19 cellular contexts compared by ENCODE assay signal in genomic region chr11:117412176-117412575, GRCh38.
"Had no signal": no experiment of that assay in that cellular context is flagged by ENCODE, and none has a peak within 500 bp of the region (broad histone marks: within the 10 kb centered on the region; RNA-seq: fewer than 3 reads in every experiment).

No MANE protein-coding gene starts in this region.

- H3K4me1 Mint-ChIP-seq: stimulated activated effector memory CD8-positive, alpha-beta T cell treated with anti-CD3 and anti-CD28 coated beads, Interleukin-12 subunit alpha, Interleukin-12 subunit beta, amount 100 ng/mL, for 72 hours had no signal

- H3K9me3 Mint-ChIP-seq: naive thymus-derived CD8-positive, alpha-beta T cell; stimulated activated effector memory CD8-positive, alpha-beta T cell treated with anti-CD3 and anti-CD28 coated beads, Interleukin-12 subunit alpha, Interleukin-12 subunit beta, amount 100 ng/mL, for 72 hours had no signal

- FAIRE-seq: kidney had no signal

- H3K27me3 ChIP-seq: hepatocyte, ovary, transverse colon had no signal

- H3K4me3 ChIP-seq: coronary artery, hepatocyte, left ventricle myocardium inferior, lower lobe of right lung, mucosa of descending colon, ovary, transverse colon had no signal

- H3K27me3 Mint-ChIP-seq: progenitor cell of endocrine pancreas had no signal

- H3K4me3 Mint-ChIP-seq: endodermal cell; naive thymus-derived CD8-positive, alpha-beta T cell; stimulated activated effector memory CD8-positive, alpha-beta T cell treated with anti-CD3 and anti-CD28 coated beads, Interleukin-12 subunit alpha, Interleukin-12 subunit beta, amount 100 ng/mL, for 72 hours had no signal

- H3K36me3 ChIP-seq: ovary had no signal

- H3K27ac Mint-ChIP-seq: endodermal cell; stimulated activated effector memory CD8-positive, alpha-beta T cell treated with anti-CD3 and anti-CD28 coated beads, Interleukin-12 subunit alpha, Interleukin-12 subunit beta, amount 100 ng/mL, for 72 hours had no signal

- H3K79me2 ChIP-seq: hepatocyte had no signal

- H3K4me1 ChIP-seq: left ventricle myocardium inferior, lower lobe of right lung, transverse colon had no signal

- H3K27ac ChIP-seq: coronary artery, hepatocyte, left ventricle myocardium inferior, lower lobe of right lung, ovary, transverse colon had no signal

- ATAC-seq: left cardiac atrium; lower lobe of right lung; mucosa of descending colon; naive thymus-derived CD8-positive, alpha-beta T cell; right cardiac atrium; stimulated activated effector memory CD8-positive, alpha-beta T cell treated with anti-CD3 and anti-CD28 coated beads, Interleukin-12 subunit alpha, Interleukin-12 subunit beta, amount 100 ng/mL, for 72 hours; stimulated activated naive CD8-positive, alpha-beta T cell treated with anti-CD3 and anti-CD28 coated beads, Interleukin-15, Interleukin-2, amounts not matched to agents 100 U/mL and 50 U/mL, for 24 hours had no signal

- H3K9me3 ChIP-seq: left ventricle myocardium inferior, lower lobe of right lung, mucosa of descending colon, ovary, transverse colon had no signal

- H3K4me2 ChIP-seq: hepatocyte had no signal

- H2AFZ ChIP-seq: hepatocyte had no signal

- DNase-seq: effector CD4-positive, alpha-beta T cell; foreskin melanocyte; kidney; left cardiac atrium; left ventricle myocardium inferior; lower lobe of right lung; mucosa of descending colon; naive thymus-derived CD8-positive, alpha-beta T cell; ovary; right cardiac atrium; stimulated activated CD4-positive, alpha-beta T cell treated with anti-CD3 and anti-CD28 coated beads, Interleukin-4, amount 100 ng/mL, for 1 hour; stimulated activated CD8-positive, alpha-beta memory T cell treated with anti-CD3 and anti-CD28 coated beads, Interleukin-4, amount 100 ng/mL, for 48 hours; stimulated activated naive CD8-positive, alpha-beta T cell treated with anti-CD3 and anti-CD28 coated beads, Interleukin-15, Interleukin-2, amounts not matched to agents 100 U/mL and 50 U/mL, for 24 hours; transverse colon had no signal
